ENCODE assay signal across 8 cellular contexts in the genomic region with DNA sequence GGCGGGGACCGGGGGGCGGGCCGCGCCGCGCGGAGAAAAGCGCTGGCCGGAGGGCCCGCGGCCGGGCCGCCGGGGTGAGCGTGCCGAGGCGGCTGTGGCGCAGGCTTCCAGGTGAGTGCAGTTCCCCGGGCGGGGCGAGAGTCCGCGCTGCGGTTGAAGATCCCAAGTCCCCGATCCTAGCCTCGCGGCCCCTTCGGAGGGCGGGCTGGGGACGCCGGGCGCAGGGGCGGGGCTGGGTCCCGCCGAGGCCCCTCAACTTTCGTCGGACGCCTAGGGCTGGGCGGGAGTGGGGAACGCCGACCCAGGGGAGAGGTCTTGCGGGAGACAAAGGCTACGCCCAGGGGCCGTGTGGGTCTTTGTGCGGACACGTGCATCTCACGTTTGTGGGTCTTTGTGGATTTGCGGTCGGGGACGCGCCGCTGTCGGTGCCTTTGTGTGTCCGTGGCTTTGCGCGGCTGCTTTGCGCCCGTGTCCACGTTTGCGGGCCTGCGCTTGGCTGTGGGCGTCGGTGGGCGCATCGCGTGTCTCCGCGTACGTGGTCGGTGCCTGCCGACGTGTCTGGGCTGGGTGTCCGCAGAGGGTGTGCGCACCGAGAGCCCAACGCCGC. TPM values are rescaled to one million over a fixed set of nuclear protein-coding genes. Genes with fewer than 3 reads are reported as not detected.
DNase-seq lines count a peak whose midpoint lies in the region; ATAC-seq, FAIRE-seq and TF ChIP-seq lines count a peak whose summit lies in the region.

A gene with protein sequence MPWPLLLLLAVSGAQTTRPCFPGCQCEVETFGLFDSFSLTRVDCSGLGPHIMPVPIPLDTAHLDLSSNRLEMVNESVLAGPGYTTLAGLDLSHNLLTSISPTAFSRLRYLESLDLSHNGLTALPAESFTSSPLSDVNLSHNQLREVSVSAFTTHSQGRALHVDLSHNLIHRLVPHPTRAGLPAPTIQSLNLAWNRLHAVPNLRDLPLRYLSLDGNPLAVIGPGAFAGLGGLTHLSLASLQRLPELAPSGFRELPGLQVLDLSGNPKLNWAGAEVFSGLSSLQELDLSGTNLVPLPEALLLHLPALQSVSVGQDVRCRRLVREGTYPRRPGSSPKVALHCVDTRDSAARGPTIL (plus strand): TSS at position 63 of the 607 bp plus-strand sequence. CDS start 12,261 bp downstream, outside the sequence.

- peaks cover 17% of the 10 kb centered on the region for H4K20me1 ChIP-seq in keratinocyte (ENCODE audit: control insufficient read depth, extremely low read depth, insufficient read depth, low read length)

- peak; percentile 33 for ATAC-seq in stimulated activated effector memory CD8-positive, alpha-beta T cell treated with anti-CD3 and anti-CD28 coated beads, Interleukin-12 subunit alpha, Interleukin-12 subunit beta, amount 100 ng/mL, for 72 hours
- ATAC-seq in HG03378 (IDR thresholded peaks at IDR 0.05; ENCODE audit: unreplicated experiment): no peak
- ATAC-seq in GM18873 (IDR thresholded peaks at IDR 0.05; ENCODE audit: low FRiP score, unreplicated experiment): no peak

- H3K36me3 Mint-ChIP-seq in CD4-positive, alpha-beta memory T cell: peaks cover 0 to 2% of the 10 kb centered on the region in 2 donors
- peaks cover 6% of the 10 kb centered on the region for H3K36me3 Mint-ChIP-seq in stimulated activated effector memory CD8-positive, alpha-beta T cell treated with anti-CD3 and anti-CD28 coated beads, Interleukin-12 subunit alpha, Interleukin-12 subunit beta, amount 100 ng/mL, for 72 hours

- POLR2A ChIA-PET in CD4-positive, alpha-beta memory T cell (lab: Charles Lee; ENCODE audit: partially characterized antibody): interaction anchor here (0.7 kb wide), 1 partner anchor 48 kb away, joined by 3 read pairs; no protein-coding TSS in a partner anchor

- CTCF ChIA-PET in CD4-positive, alpha-beta memory T cell (lab: Charles Lee; ENCODE audit: partially characterized antibody): no interaction called here

- peak within 1 kb of the TSS; percentile 55 to 85 (median 80) for H3K4me3 Mint-ChIP-seq in CD4-positive, alpha-beta memory T cell
- peak within 1 kb of the TSS; percentile 69 for H3K4me3 Mint-ChIP-seq in stimulated activated effector memory CD8-positive, alpha-beta T cell treated with anti-CD3 and anti-CD28 coated beads, Interleukin-12 subunit alpha, Interleukin-12 subunit beta, amount 100 ng/mL, for 72 hours

- H3K27me3 Mint-ChIP-seq in CD4-positive, alpha-beta memory T cell: peaks cover 37 to 38% of the 10 kb centered on the region in 2 donors

- no peaks in the 10 kb centered on the region for H3K9me3 ChIP-seq in CD4-positive, alpha-beta memory T cell (ENCODE audit: control insufficient read depth in 1 of 2, low read length in 2 of 2)
- no peaks in the 10 kb centered on the region for H3K9me3 ChIP-seq in ascending aorta
- no peaks in the 10 kb centered on the region for H3K9me3 ChIP-seq in keratinocyte (ENCODE audit: control insufficient read depth, low read depth, low read length)

- H2AFZ ChIP-seq in keratinocyte (ENCODE audit: control insufficient read depth, low read length): peak within 1 kb of the TSS; percentile 41

- peaks cover 0 to 5% (median 0%) of the 10 kb centered on the region in 8 donors for H3K9me3 Mint-ChIP-seq in CD4-positive, alpha-beta memory T cell
- H3K9me3 Mint-ChIP-seq in stimulated activated effector memory CD8-positive, alpha-beta T cell treated with anti-CD3 and anti-CD28 coated beads, Interleukin-12 subunit alpha, Interleukin-12 subunit beta, amount 100 ng/mL, for 72 hours: no peaks in the 10 kb centered on the region

- dilution Hi-C loops in keratinocyte (cut with MboI; ENCODE audit: extremely low pct_ligation_motif_present, low sequenced_read_pairs): no loop called here

- H3K9me1 ChIP-seq in keratinocyte (ENCODE audit: control insufficient read depth, extremely low read depth, insufficient read depth, low read length): peaks cover 8% of the 10 kb centered on the region

- no peak for DNase-seq in CD4-positive, alpha-beta memory T cell
- peak; percentile 43 for DNase-seq in KG1 (lab: John Stamatoyannopoulos, UW)
- DNase-seq in ascending aorta (ENCODE audit: low spot score in 2 of 2): peak in 1 of 2 donors; percentile 77
- no peak for DNase-seq in keratinocyte (ENCODE audit: low read depth, low spot score)
- no peak for DNase-seq in stimulated activated effector memory CD8-positive, alpha-beta T cell treated with anti-CD3 and anti-CD28 coated beads, Interleukin-12 subunit alpha, Interleukin-12 subunit beta, amount 100 ng/mL, for 72 hours (ENCODE audit: low spot score in 2 of 2)
- DNase-seq in MV-4-11 (lab: John Stamatoyannopoulos, UW): no peak

- intact Hi-C loops in CD4-positive, alpha-beta memory T cell (cut with micrococcal nuclease): no loop called here
- intact Hi-C loops in ascending aorta (cut with DNase I): loop anchor here (10.0 kb wide), 2 partner anchors 549 to 1369 kb away; no protein-coding TSS in a partner anchor

- H3K4me1 Mint-ChIP-seq in CD4-positive, alpha-beta memory T cell: peaks cover 4 to 13% (median 9%) of the 10 kb centered on the region in 4 donors
- H3K4me1 Mint-ChIP-seq in stimulated activated effector memory CD8-positive, alpha-beta T cell treated with anti-CD3 and anti-CD28 coated beads, Interleukin-12 subunit alpha, Interleukin-12 subunit beta, amount 100 ng/mL, for 72 hours: peaks cover 37% of the 10 kb centered on the region

- peaks cover 43% of the 10 kb centered on the region for H3K79me2 ChIP-seq in keratinocyte (ENCODE audit: control insufficient read depth, insufficient read depth, low read length)

- H3K27me3 ChIP-seq in CD4-positive, alpha-beta memory T cell (ENCODE audit: insufficient read depth, low read length): no peaks in the 10 kb centered on the region
- H3K27me3 ChIP-seq in ascending aorta (no peaks in the 10 kb centered on the region), keratinocyte (ENCODE audit: control insufficient read depth, extremely low read depth, insufficient read depth, low read length) (no peaks in the 10 kb centered on the region)

- no peaks in the 10 kb centered on the region for H3K36me3 ChIP-seq in CD4-positive, alpha-beta memory T cell (ENCODE audit: insufficient read depth, low read length)
- H3K36me3 ChIP-seq in ascending aorta (no peaks in the 10 kb centered on the region), keratinocyte (ENCODE audit: control insufficient read depth in 2 of 2, extremely low read depth in 1 of 2, insufficient read depth in 2 of 2, low read length in 2 of 2) (peaks cover 0 to 15% of the 10 kb centered on the region in 2 experiments)

- H3K27ac ChIP-seq in CD4-positive, alpha-beta memory T cell (ENCODE audit: low read depth, low read length): no peak within 1 kb of the TSS
- H3K27ac ChIP-seq in ascending aorta: peak within 1 kb of the TSS; percentile 93 to 95
- peak within 1 kb of the TSS; percentile 94 for H3K27ac ChIP-seq in keratinocyte (ENCODE audit: control insufficient read depth, insufficient read depth, low read length)

- H3K9ac ChIP-seq in keratinocyte (ENCODE audit: control insufficient read depth, extremely low read depth, insufficient read depth, low read length): peak within 1 kb of the TSS; percentile 95

- peak within 1 kb of the TSS in 1 of 2 donors; percentile 28 for H3K4me3 ChIP-seq in CD4-positive, alpha-beta memory T cell (ENCODE audit: low read length in 2 of 2)
- H3K4me3 ChIP-seq in ascending aorta: peak within 1 kb of the TSS; percentile 81 to 86
- H3K4me3 ChIP-seq in keratinocyte (ENCODE audit: control insufficient read depth in 2 of 3, extremely low read depth in 1 of 3, insufficient read depth in 2 of 3, low read depth in 1 of 3, low read length in 3 of 3): peak within 1 kb of the TSS; percentile 81 to 90 (median 87)

- no peak for FAIRE-seq in keratinocyte (lab: Jason Lieb, UNC)

- TF ChIP-seq CTCF in ascending aorta (IDR thresholded peaks at IDR 0.05): no peak
- no peak for TF ChIP-seq CTCF in keratinocyte (optimal IDR thresholded peaks at IDR 0.05 in 1 of 3, IDR thresholded peaks at IDR 0.05 in 1 of 3, conservative IDR thresholded peaks at IDR 0.05 in 1 of 3; ENCODE audit: extremely low read depth in 1 of 3, insufficient read depth in 2 of 3, low read length in 3 of 3)

- peak within 1 kb of the TSS; percentile 89 for H3K4me2 ChIP-seq in keratinocyte (ENCODE audit: control insufficient read depth, extremely low read depth, insufficient read depth, low read depth, low read length)

- H3K27ac Mint-ChIP-seq in CD4-positive, alpha-beta memory T cell: no peak within 1 kb of the TSS
- H3K27ac Mint-ChIP-seq in stimulated activated effector memory CD8-positive, alpha-beta T cell treated with anti-CD3 and anti-CD28 coated beads, Interleukin-12 subunit alpha, Interleukin-12 subunit beta, amount 100 ng/mL, for 72 hours: peak within 1 kb of the TSS; percentile 35

- H3K4me1 ChIP-seq in CD4-positive, alpha-beta memory T cell (ENCODE audit: insufficient read depth, low read length): no peaks in the 10 kb centered on the region
- H3K4me1 ChIP-seq in ascending aorta: peaks cover 0 to 14% of the 10 kb centered on the region in 2 donors
- peaks cover 50% of the 10 kb centered on the region for H3K4me1 ChIP-seq in keratinocyte (ENCODE audit: control insufficient read depth, extremely low read depth, insufficient read depth, low read length)

RNA-seq across cellular contexts. Expression of the gene that starts here (rescaled TPM):
- total RNA-seq in CD4-positive, alpha-beta memory T cell: not detected
- under 1 TPM in 1 of 2 donors, not detected in 1; 0.13 TPM for polyA plus RNA-seq in CD4-positive, alpha-beta memory T cell
- 121 TPM for total RNA-seq in ascending aorta
- polyA plus RNA-seq in keratinocyte: 22.8 to 36.1 TPM (median 35.8 TPM) in 3 replicates
- polyA plus RNA-seq in keratinocyte (2011; ENCODE audit: low read depth): 3.6 TPM
- 23.3 and 32.4 TPM in 2 replicates for polyA plus RNA-seq in keratinocyte (2011; cell fraction: cytosol; rRNA removed)
- polyA plus RNA-seq in keratinocyte (2011; cell fraction: nucleus; rRNA removed): 46.7 and 64.8 TPM in 2 replicates
- polyA plus RNA-seq in keratinocyte (2012; ENCODE audit: low replicate concordance): 24.0 and 42.3 TPM in 2 replicates
- 27.5 to 79.8 TPM (median 38.8 TPM) in 3 replicates for polyA minus RNA-seq in keratinocyte
- polyA minus RNA-seq in keratinocyte (2011; cell fraction: cytosol; rRNA and poly(A)+ RNA removed): 58.9 TPM
- polyA minus RNA-seq in keratinocyte (2011; cell fraction: nucleus; rRNA and poly(A)+ RNA removed): 52.7 and 54.9 TPM in 2 replicates

Comparison
In these comparisons a context has a peak if more than half of its experiments do, and no peak if none do; other contexts are left out.
1. RNA of the gene that starts here (total RNA-seq): 121 TPM in ascending aorta (single experiment); not detected in CD4-positive, alpha-beta memory T cell; every median in the first group is over 100 times any median in the second.
2. RNA of the gene that starts here (polyA plus RNA-seq): 3.6 to 64.8 TPM in keratinocyte; 0.13 TPM in CD4-positive, alpha-beta memory T cell; every median in the first group is over 4 times any median in the second.